Comparison of ENCODE assay signal across 8 cellular contexts in the genomic region with DNA sequence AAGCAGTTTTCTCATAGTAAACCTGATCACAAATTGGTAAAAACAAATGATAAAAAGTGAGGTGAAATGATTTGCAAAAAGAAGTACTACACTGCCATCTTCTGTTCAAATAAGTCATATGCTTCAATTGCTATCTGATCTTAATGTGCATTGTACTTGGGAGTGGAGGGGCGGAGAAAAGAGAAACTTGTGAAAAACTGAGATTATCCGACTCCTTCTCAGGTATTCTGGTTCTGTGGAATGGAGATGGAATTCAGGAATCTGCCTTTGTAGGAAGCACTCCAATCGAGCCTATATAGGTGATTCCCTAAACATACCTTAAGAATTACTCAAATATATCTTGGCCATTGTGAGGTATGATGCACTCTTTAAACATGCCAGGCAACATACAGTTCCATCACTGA.
A peak's percentile ranks its signal among the peaks of the same experiment; 100 is the strongest.
DNase-seq lines count a peak whose midpoint lies in the region; ATAC-seq, FAIRE-seq and TF ChIP-seq lines count a peak whose summit lies in the region.

No MANE protein-coding gene starts in this region.

- intact Hi-C loops in left lung (cut with DNase I): no loop called here

- peak; percentile 59 for DNase-seq in DMS114 treated with DMSO at 0.1 percent for 48 hours (lab: John Stamatoyannopoulos, UW; ENCODE audit: unreplicated experiment)
- peak; percentile 4 for DNase-seq in M059J (ENCODE audit: low read depth)
- DNase-seq in left lung: no peak
- DNase-seq in middle frontal gyrus (ENCODE audit: extremely low spot score, low spot score): no peak
- no peak for DNase-seq in globus pallidus (ENCODE audit: low spot score)
- no peak for DNase-seq in ureter (ENCODE audit: low spot score)

- peak; percentile 19 to 29 for TF ChIP-seq CTCF in left lung (IDR thresholded peaks at IDR 0.05)

- peak; percentile 73 for FAIRE-seq in TTC549 (lab: Jason Lieb, UNC)

- no peak overlapping the region for H3K4me3 ChIP-seq in left lung

- H3K4me1 ChIP-seq in left lung: no peaks in the 10 kb centered on the region

- ATAC-seq in GM21528 (IDR thresholded peaks at IDR 0.05; ENCODE audit: low FRiP score, unreplicated experiment) (peak; percentile 58), left lung (peak; percentile 52)

- H3K27me3 ChIP-seq in left lung: no peaks in the 10 kb centered on the region

- no peaks in the 10 kb centered on the region for H3K9me3 ChIP-seq in left lung

- H3K36me3 ChIP-seq in left lung: no peaks in the 10 kb centered on the region

- H3K27ac ChIP-seq in left lung: no peak overlapping the region

Comparison
In these comparisons a context has a peak if more than half of its experiments do, and no peak if none do; other contexts are left out.
1. DNase-seq: peak in DMS114 treated with DMSO at 0.1 percent for 48 hours (single experiment) and M059J (single experiment); none in left lung (0 of 2), middle frontal gyrus (single experiment), globus pallidus (single experiment) and ureter (single experiment).